14 cellular contexts compared by ENCODE assay signal in the genomic region with DNA sequence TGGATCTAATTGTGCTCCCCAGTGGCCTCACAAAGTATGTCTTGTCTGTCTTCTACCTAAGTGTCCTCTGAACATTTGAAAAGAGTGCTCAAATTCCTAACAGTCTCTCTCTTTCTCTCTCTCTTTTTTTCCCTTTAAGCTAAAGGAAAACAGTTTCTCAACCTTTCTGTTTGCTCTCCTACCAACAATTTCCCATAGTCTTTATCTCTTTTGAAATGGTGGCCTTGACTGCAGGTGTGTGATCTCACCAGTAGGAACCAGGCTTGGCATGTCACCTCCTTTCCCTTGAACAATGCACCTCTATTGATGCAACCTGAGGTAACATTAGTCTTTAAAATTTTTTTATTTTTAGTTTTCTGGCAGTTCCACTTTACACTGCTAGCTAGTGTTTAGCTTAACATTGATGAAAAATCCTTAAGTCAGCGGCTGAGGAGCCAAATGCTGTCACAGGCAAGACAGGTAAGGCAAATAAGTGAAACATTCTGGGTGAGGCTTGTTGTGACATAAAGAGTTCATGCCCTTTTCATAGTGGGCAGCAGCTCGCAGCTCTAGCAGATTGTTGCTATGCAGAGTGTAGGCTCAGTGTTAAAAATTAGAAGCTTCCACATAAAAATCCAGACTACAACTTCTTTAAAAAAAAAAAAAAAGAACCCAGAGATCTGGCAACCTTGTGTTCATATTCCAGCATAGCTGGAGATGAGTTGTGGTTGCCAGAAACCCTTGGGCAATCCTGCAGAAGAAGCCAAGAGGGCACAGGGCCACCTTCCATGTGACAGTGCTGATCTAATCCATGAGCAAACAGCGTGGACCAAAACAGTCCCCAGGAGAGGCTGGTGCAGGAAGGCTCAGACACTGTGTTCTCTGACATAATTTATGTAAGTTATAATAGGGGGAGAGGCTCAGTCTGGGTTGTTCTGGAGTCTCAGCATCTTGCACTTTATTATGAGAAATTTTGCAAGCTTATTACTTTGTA.
DNase-seq lines count a peak whose midpoint lies in the region; ATAC-seq and TF ChIP-seq lines count a peak whose summit lies in the region.
"Had no signal": no experiment of that assay in that cellular context is flagged by ENCODE, and none has a peak within 500 bp of the region (broad histone marks: within the 10 kb centered on the region; RNA-seq: fewer than 3 reads in every experiment).

No MANE protein-coding gene starts in this region.

- H3K27me3 ChIP-seq in adrenal gland (no peaks in the 10 kb centered on the region), transverse colon (no peaks in the 10 kb centered on the region)

- peaks cover 9% of the 10 kb centered on the region for H3K9me3 Mint-ChIP-seq in nephron progenitor cell
- H3K9me3 Mint-ChIP-seq: activated T-helper 1 cell treated with anti-CD3 and anti-CD28 coated beads, Interleukin-12 subunit alpha, Interleukin-12 subunit beta, Interleukin-2, Interleukin-4 antibody, amounts not matched to agents 30 ng/mL and 10 ng/mL and 1 ng/mL, durations not matched to agents 14 hours and 24 hours and 36 hours; central memory CD8-positive, alpha-beta T cell; H9 had no signal

- TF ChIP-seq EP300 in transverse colon (IDR thresholded peaks at IDR 0.05; ENCODE audit: low read depth): peak; percentile 18

- H3K27me3 Mint-ChIP-seq in nephron progenitor cell (ENCODE audit: low read depth, poor library complexity): peaks cover 6% of the 10 kb centered on the region
- H3K27me3 Mint-ChIP-seq: central memory CD8-positive, alpha-beta T cell had no signal

- H3K27ac ChIP-seq in adrenal gland (peak overlapping the region in 4 of 5 donors; percentile 8 to 75 (median 62)), transverse colon (peak overlapping the region in 3 of 4 donors; percentile 5 to 72 (median 35))
- H3K27ac ChIP-seq: KMS-11 had no signal

- peaks cover 8% of the 10 kb centered on the region in 2 donors for H3K4me1 ChIP-seq in adrenal gland (replicated peaks in 1 of 2)
- peaks cover 0 to 10% (median 4%) of the 10 kb centered on the region in 4 donors for H3K4me1 ChIP-seq in transverse colon
- H3K4me1 ChIP-seq: Caco-2 had no signal

- no peak overlapping the region for H3K4me3 ChIP-seq in adrenal gland
- no peak overlapping the region for H3K4me3 ChIP-seq in transverse colon

- TF ChIP-seq CTCF in adrenal gland (IDR thresholded peaks at IDR 0.05): no peak
- no peak for TF ChIP-seq CTCF in transverse colon (IDR thresholded peaks at IDR 0.05)
- no peak for TF ChIP-seq CTCF in nephron progenitor cell (IDR thresholded peaks at IDR 0.05)

- no peak overlapping the region for H3K27ac Mint-ChIP-seq in nephron progenitor cell
- H3K27ac Mint-ChIP-seq: activated T-helper 1 cell treated with anti-CD3 and anti-CD28 coated beads, Interleukin-12 subunit alpha, Interleukin-12 subunit beta, Interleukin-2, Interleukin-4 antibody, amounts not matched to agents 30 ng/mL and 10 ng/mL and 1 ng/mL, durations not matched to agents 14 hours and 24 hours and 36 hours; H9; WTC11 had no signal

- H3K36me3 ChIP-seq in adrenal gland (replicated peaks in 1 of 2) (no peaks in the 10 kb centered on the region), transverse colon (no peaks in the 10 kb centered on the region)

- in situ Hi-C loops in transverse colon (cut with MboI; ENCODE audit: low pct_ligation_motif_present in 1 of 4, low pct_unique_long_range_greater_than_20kb in 1 of 4, low sequenced_read_pairs in 3 of 4): no loop called here

- 31 to 34% (median 32%) methylated on average over 3 of the region's 3 CpGs for WGBS in adrenal gland, 4 donors
- 30 to 50% methylated on average over 2 to 3 of the region's 3 CpGs for WGBS in transverse colon (ENCODE audit: low coverage in 1 of 2), 2 donors

- ATAC-seq in GM18520 (IDR thresholded peaks at IDR 0.05; ENCODE audit: unreplicated experiment): no peak
- ATAC-seq in HG03139 (IDR thresholded peaks at IDR 0.05; ENCODE audit: unreplicated experiment): no peak
- ATAC-seq: WTC11 had no signal

- H3K4me3 Mint-ChIP-seq in nephron progenitor cell: no peak overlapping the region
- H3K4me3 Mint-ChIP-seq: activated T-helper 1 cell treated with anti-CD3 and anti-CD28 coated beads, Interleukin-12 subunit alpha, Interleukin-12 subunit beta, Interleukin-2, Interleukin-4 antibody, amounts not matched to agents 30 ng/mL and 10 ng/mL and 1 ng/mL, durations not matched to agents 14 hours and 24 hours and 36 hours; central memory CD8-positive, alpha-beta T cell; H9; WTC11 had no signal

- no peaks in the 10 kb centered on the region for H3K36me3 Mint-ChIP-seq in nephron progenitor cell (ENCODE audit: low read depth)
- H3K36me3 Mint-ChIP-seq: WTC11 had no signal

- peak in 1 of 2 donors; percentile 66 for TF ChIP-seq POLR2A in adrenal gland (IDR thresholded peaks at IDR 0.05)
- no peak for TF ChIP-seq POLR2A in transverse colon (IDR thresholded peaks at IDR 0.05)

- no peaks in the 10 kb centered on the region for H3K9me3 ChIP-seq in adrenal gland (replicated peaks in 1 of 3)
- no peaks in the 10 kb centered on the region for H3K9me3 ChIP-seq in transverse colon
- H3K9me3 ChIP-seq: Caco-2 had no signal

- peak; percentile 86 to 98 (median 95) for DNase-seq in adrenal gland
- DNase-seq in cardiac septum (ENCODE audit: low spot score): peak; percentile 80
- peak in 54 of 56 donors; percentile 14 to 86 (median 71) for DNase-seq in nucleus accumbens (lab: John Stamatoyannopoulos, UW)
- peak; percentile 66 for DNase-seq in transverse colon
- no peak for DNase-seq in nephron progenitor cell
- DNase-seq: H9, NCI-H2171 had no signal

- H3K4me1 Mint-ChIP-seq in nephron progenitor cell: peaks cover 7% of the 10 kb centered on the region
- H3K4me1 Mint-ChIP-seq: central memory CD8-positive, alpha-beta T cell had no signal

- intact Hi-C loops in adrenal gland (cut with DNase I) (no loop called here), cardiac septum (cut with DNase I) (loop anchor here (10.0 kb wide), 1 partner anchor 720 kb away; no protein-coding TSS in a partner anchor), transverse colon (cut with DNase I; ENCODE audit: low total_unique reads) (no loop called here)
